Comparison of ENCODE assay signal across 37 cellular contexts in the genomic region with DNA sequence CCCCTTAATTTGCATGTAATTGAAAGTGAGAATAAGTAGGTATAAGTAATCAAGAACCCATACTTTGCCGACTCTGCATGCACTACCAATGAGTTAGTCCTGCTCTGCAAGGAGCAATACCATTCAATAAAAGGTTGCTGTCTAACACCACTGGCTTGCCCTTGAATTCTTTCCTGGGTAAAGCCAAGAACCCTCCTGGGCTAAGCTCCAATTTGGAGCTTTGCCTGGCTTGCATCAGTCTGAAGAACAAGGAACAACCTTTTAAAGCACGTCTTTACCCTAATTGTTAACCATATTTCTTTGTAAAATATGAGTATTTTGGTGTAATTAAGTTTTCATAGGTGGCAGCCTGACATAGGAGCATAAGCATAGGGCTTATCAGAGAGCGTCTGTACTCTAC.
"Had no signal": no experiment of that assay in that cellular context is flagged by ENCODE, and none has a peak within 500 bp of the region (broad histone marks: within the 10 kb centered on the region; RNA-seq: fewer than 3 reads in every experiment).

No MANE protein-coding gene starts in this region.

- H3K27me3 Mint-ChIP-seq: activated naive CD4-positive, alpha-beta T cell treated with anti-CD3 and anti-CD28 coated beads, Interleukin-2, amount 10 ng/mL, durations not matched to agents 7 days and 5 days; activated naive CD4-positive, alpha-beta T cell treated with anti-CD3 and anti-CD28 coated beads, Interleukin-2, amount 50 U/mL, for 24 hours; activated naive CD8-positive, alpha-beta T cell; activated naive CD8-positive, alpha-beta T cell treated with anti-CD3 and anti-CD28 coated beads for 36 hours; activated naive CD8-positive, alpha-beta T cell treated with anti-CD3 and anti-CD28 coated beads, Interleukin-2, amount 10 ng/mL, durations not matched to agents 7 days and 5 days; activated naive CD8-positive, alpha-beta T cell treated with anti-CD3 and anti-CD28 coated beads, Interleukin-2, amount 50 U/mL, for 24 hours; activated T-cell treated with anti-CD3 and anti-CD28 coated beads, Interleukin-2, amount 50 U/mL, for 24 hours; activated T-helper 17 cell treated with anti-CD3 and anti-CD28 coated beads, Interleukin-2, amount 50 U/mL, for 72 hours; brain; central memory CD8-positive, alpha-beta T cell had no signal

- H3K4me3 Mint-ChIP-seq: activated naive CD4-positive, alpha-beta T cell treated with anti-CD3 and anti-CD28 coated beads for 36 hours; activated naive CD4-positive, alpha-beta T cell treated with anti-CD3 and anti-CD28 coated beads, Interleukin-2, amount 10 ng/mL, durations not matched to agents 7 days and 5 days; activated naive CD4-positive, alpha-beta T cell treated with anti-CD3 and anti-CD28 coated beads, Interleukin-2, amount 50 U/mL, for 24 hours; activated naive CD8-positive, alpha-beta T cell; activated naive CD8-positive, alpha-beta T cell treated with anti-CD3 and anti-CD28 coated beads for 36 hours; activated naive CD8-positive, alpha-beta T cell treated with anti-CD3 and anti-CD28 coated beads, Interleukin-2, amount 10 ng/mL, durations not matched to agents 7 days and 5 days; activated naive CD8-positive, alpha-beta T cell treated with anti-CD3 and anti-CD28 coated beads, Interleukin-2, amount 50 U/mL, for 24 hours; activated T-cell treated with anti-CD3 and anti-CD28 coated beads, Interleukin-2, amount 50 U/mL, for 24 hours; activated T-cell treated with anti-CD3 and anti-CD28 coated beads, Interleukin-2, amount 50 U/mL, for 4 hours; activated T-cell treated with anti-CD3 and anti-CD28 coated beads, Interleukin-2, amount 50 U/mL, for 72 hours; activated T-helper 1 cell treated with anti-CD3 and anti-CD28 coated beads, Interleukin-12 subunit alpha, Interleukin-12 subunit beta, Interleukin-2, Interleukin-4 antibody, amounts not matched to agents 30 ng/mL and 10 ng/mL and 1 ng/mL, durations not matched to agents 14 hours and 24 hours and 36 hours; activated T-helper 17 cell treated with anti-CD3 and anti-CD28 coated beads, Interleukin-2, amount 50 U/mL, for 72 hours; brain; central memory CD8-positive, alpha-beta T cell had no signal

- H3K27me3 ChIP-seq: ascending aorta, body of pancreas, brain microvascular endothelial cell, breast epithelium, cardiac muscle cell had no signal

- H3K36me3 ChIP-seq: ascending aorta, brain microvascular endothelial cell, breast epithelium, cardiac muscle cell had no signal

- H3K4me1 Mint-ChIP-seq: activated naive CD4-positive, alpha-beta T cell treated with anti-CD3 and anti-CD28 coated beads, Interleukin-2, amount 10 ng/mL, durations not matched to agents 7 days and 5 days; activated naive CD4-positive, alpha-beta T cell treated with anti-CD3 and anti-CD28 coated beads, Interleukin-2, amount 50 U/mL, for 24 hours; activated naive CD8-positive, alpha-beta T cell treated with anti-CD3 and anti-CD28 coated beads for 36 hours; activated naive CD8-positive, alpha-beta T cell treated with anti-CD3 and anti-CD28 coated beads, Interleukin-2, amount 10 ng/mL, durations not matched to agents 7 days and 5 days; activated naive CD8-positive, alpha-beta T cell treated with anti-CD3 and anti-CD28 coated beads, Interleukin-2, amount 50 U/mL, for 24 hours; activated T-helper 17 cell treated with anti-CD3 and anti-CD28 coated beads, Interleukin-2, amount 50 U/mL, for 72 hours; brain; central memory CD8-positive, alpha-beta T cell had no signal

- H3K9me3 ChIP-seq: ascending aorta, breast epithelium had no signal

- DNase-seq: activated effector memory CD4-positive, alpha-beta T cell treated with anti-CD3 and anti-CD28 coated beads, Interleukin-2, amount 50 U/mL, for 16 hours; activated effector memory CD4-positive, alpha-beta T cell treated with Interleukin-2 at 50 U/mL for 16 hours; activated gamma-delta T cell; activated gamma-delta T cell treated with Interleukin-2 at 50 U/mL for 16 hours; activated naive CD4-positive, alpha-beta T cell; activated naive CD4-positive, alpha-beta T cell treated with anti-CD3 and anti-CD28 coated beads for 36 hours; activated naive CD4-positive, alpha-beta T cell treated with anti-CD3 and anti-CD28 coated beads, Interleukin-2, amount 10 ng/mL, durations not matched to agents 7 days and 5 days; activated naive CD4-positive, alpha-beta T cell treated with anti-CD3 and anti-CD28 coated beads, Interleukin-2, amount 50 U/mL, for 16 hours; activated naive CD4-positive, alpha-beta T cell treated with Interleukin-2 at 50 U/mL for 16 hours; activated naive CD8-positive, alpha-beta T cell treated with anti-CD3 and anti-CD28 coated beads for 36 hours; activated naive CD8-positive, alpha-beta T cell treated with anti-CD3 and anti-CD28 coated beads, Interleukin-2, amount 10 ng/mL, durations not matched to agents 7 days and 5 days; activated naive CD8-positive, alpha-beta T cell treated with anti-CD3 and anti-CD28 coated beads, Interleukin-2, amount 50 U/mL, for 24 hours; activated T-cell treated with anti-CD3 and anti-CD28 coated beads, Interleukin-2, amount 50 U/mL, for 1 hour; activated T-cell treated with anti-CD3 and anti-CD28 coated beads, Interleukin-2, amount 50 U/mL, for 24 hours; activated T-cell treated with anti-CD3 and anti-CD28 coated beads, Interleukin-2, amount 50 U/mL, for 4 hours; activated T-cell treated with anti-CD3 and anti-CD28 coated beads, Interleukin-2, amount 50 U/mL, for 48 hours; activated T-cell treated with anti-CD3 and anti-CD28 coated beads, Interleukin-2, amount 50 U/mL, for 72 hours; amniotic stem cell; amygdala; anterior cingulate cortex; aorta; brain microvascular endothelial cell; caudate nucleus; central memory CD4-positive, alpha-beta T cell; cerebellar nuclear complex had no signal

- H3K4me3 ChIP-seq: ascending aorta, body of pancreas, breast epithelium, cardiac muscle cell had no signal

- H3K9me3 Mint-ChIP-seq: activated naive CD4-positive, alpha-beta T cell treated with anti-CD3 and anti-CD28 coated beads, Interleukin-2, amount 50 U/mL, for 24 hours; activated naive CD8-positive, alpha-beta T cell treated with anti-CD3 and anti-CD28 coated beads for 36 hours; activated naive CD8-positive, alpha-beta T cell treated with anti-CD3 and anti-CD28 coated beads, Interleukin-2, amount 50 U/mL, for 24 hours; brain had no signal

- H3K27ac Mint-ChIP-seq: activated naive CD4-positive, alpha-beta T cell treated with anti-CD3 and anti-CD28 coated beads for 36 hours; activated naive CD4-positive, alpha-beta T cell treated with anti-CD3 and anti-CD28 coated beads, Interleukin-2, amount 10 ng/mL, durations not matched to agents 7 days and 5 days; activated naive CD4-positive, alpha-beta T cell treated with anti-CD3 and anti-CD28 coated beads, Interleukin-2, amount 50 U/mL, for 24 hours; activated naive CD4-positive, alpha-beta T cell treated with anti-CD3 and anti-CD28 coated beads, Interleukin-2, amount 50 U/mL, for 72 hours; activated naive CD8-positive, alpha-beta T cell; activated naive CD8-positive, alpha-beta T cell treated with anti-CD3 and anti-CD28 coated beads for 36 hours; activated naive CD8-positive, alpha-beta T cell treated with anti-CD3 and anti-CD28 coated beads, Interleukin-2, amount 10 ng/mL, durations not matched to agents 7 days and 5 days; activated naive CD8-positive, alpha-beta T cell treated with anti-CD3 and anti-CD28 coated beads, Interleukin-2, amount 50 U/mL, for 24 hours; activated T-cell treated with anti-CD3 and anti-CD28 coated beads, Interleukin-2, amount 50 U/mL, for 24 hours; activated T-cell treated with anti-CD3 and anti-CD28 coated beads, Interleukin-2, amount 50 U/mL, for 72 hours; activated T-helper 1 cell treated with anti-CD3 and anti-CD28 coated beads, Interleukin-12 subunit alpha, Interleukin-12 subunit beta, Interleukin-2, Interleukin-4 antibody, amounts not matched to agents 30 ng/mL and 10 ng/mL and 1 ng/mL, durations not matched to agents 14 hours and 24 hours and 36 hours; activated T-helper 17 cell treated with anti-CD3 and anti-CD28 coated beads, Interleukin-2, amount 50 U/mL, for 72 hours; activated T-helper 2 cell treated with anti-CD3 and anti-CD28 coated beads, Interferon-gamma antibody, Interleukin-2, Interleukin-4, amounts not matched to agents 10 μg/mL and 5 μg/mL and 100 μg/mL, durations not matched to agents 14 hours and 24 hours and 36 hours; brain had no signal

- H3K4me1 ChIP-seq: ascending aorta, body of pancreas, breast epithelium had no signal

- H3K36me3 Mint-ChIP-seq: activated naive CD4-positive, alpha-beta T cell treated with anti-CD3 and anti-CD28 coated beads, Interleukin-2, amount 10 ng/mL, durations not matched to agents 7 days and 5 days; activated naive CD4-positive, alpha-beta T cell treated with anti-CD3 and anti-CD28 coated beads, Interleukin-2, amount 50 U/mL, for 24 hours; activated naive CD4-positive, alpha-beta T cell treated with anti-CD3 and anti-CD28 coated beads, Interleukin-2, amount 50 U/mL, for 72 hours; activated naive CD8-positive, alpha-beta T cell; activated naive CD8-positive, alpha-beta T cell treated with anti-CD3 and anti-CD28 coated beads for 36 hours; activated naive CD8-positive, alpha-beta T cell treated with anti-CD3 and anti-CD28 coated beads, Interleukin-2, amount 10 ng/mL, durations not matched to agents 7 days and 5 days; brain had no signal

- H3K27ac ChIP-seq: ascending aorta, body of pancreas, brain microvascular endothelial cell, breast epithelium, cardiac muscle cell had no signal
